ENCODE assay signal across 1 cellular context in the genomic region with DNA sequence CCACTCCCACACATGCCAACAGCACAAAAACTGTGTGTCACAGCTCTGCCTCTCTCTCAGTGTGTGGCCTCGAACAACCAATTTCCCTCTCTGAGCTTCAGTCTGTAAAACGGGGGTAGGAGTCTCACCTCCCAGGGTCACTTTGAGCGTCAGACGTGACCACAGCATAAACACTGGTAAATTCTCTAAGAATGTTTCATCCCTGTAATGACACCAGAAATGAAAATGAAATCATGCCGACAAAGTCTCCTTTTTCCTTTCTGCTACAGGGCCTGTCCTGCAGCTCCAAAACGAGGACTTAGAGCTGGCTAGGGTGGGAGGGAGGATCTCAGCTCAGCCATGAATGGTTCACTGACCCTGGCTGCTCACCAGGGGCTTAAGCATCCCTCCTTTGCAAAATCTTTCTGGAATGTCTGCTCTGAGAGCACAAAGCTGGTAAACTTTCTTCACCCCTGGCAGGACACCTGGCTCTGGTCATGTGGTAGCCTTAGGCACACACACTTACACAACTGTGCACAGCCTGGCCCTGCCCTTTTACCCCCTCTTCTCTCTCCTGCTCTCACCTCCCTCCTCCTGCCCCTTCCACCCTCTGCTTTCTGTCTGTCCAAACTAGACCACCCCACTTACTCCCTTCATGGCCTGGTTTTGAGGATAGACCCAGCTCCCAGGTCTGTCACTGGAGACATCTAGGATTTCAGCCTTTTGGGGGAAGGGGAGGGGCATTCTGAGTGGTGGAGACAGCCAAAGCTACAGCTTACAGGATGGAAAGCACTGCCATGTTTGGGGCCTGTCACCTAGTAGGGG.
TF ChIP-seq lines count a peak whose summit lies in the region.

No MANE protein-coding gene starts in this region.

TF ChIP-seq in HepG2, 621 proteins besides CTCF, POLR2A, EP300 and RAD21 (continued from another document):
- TF ChIP-seq, protein P1, sequence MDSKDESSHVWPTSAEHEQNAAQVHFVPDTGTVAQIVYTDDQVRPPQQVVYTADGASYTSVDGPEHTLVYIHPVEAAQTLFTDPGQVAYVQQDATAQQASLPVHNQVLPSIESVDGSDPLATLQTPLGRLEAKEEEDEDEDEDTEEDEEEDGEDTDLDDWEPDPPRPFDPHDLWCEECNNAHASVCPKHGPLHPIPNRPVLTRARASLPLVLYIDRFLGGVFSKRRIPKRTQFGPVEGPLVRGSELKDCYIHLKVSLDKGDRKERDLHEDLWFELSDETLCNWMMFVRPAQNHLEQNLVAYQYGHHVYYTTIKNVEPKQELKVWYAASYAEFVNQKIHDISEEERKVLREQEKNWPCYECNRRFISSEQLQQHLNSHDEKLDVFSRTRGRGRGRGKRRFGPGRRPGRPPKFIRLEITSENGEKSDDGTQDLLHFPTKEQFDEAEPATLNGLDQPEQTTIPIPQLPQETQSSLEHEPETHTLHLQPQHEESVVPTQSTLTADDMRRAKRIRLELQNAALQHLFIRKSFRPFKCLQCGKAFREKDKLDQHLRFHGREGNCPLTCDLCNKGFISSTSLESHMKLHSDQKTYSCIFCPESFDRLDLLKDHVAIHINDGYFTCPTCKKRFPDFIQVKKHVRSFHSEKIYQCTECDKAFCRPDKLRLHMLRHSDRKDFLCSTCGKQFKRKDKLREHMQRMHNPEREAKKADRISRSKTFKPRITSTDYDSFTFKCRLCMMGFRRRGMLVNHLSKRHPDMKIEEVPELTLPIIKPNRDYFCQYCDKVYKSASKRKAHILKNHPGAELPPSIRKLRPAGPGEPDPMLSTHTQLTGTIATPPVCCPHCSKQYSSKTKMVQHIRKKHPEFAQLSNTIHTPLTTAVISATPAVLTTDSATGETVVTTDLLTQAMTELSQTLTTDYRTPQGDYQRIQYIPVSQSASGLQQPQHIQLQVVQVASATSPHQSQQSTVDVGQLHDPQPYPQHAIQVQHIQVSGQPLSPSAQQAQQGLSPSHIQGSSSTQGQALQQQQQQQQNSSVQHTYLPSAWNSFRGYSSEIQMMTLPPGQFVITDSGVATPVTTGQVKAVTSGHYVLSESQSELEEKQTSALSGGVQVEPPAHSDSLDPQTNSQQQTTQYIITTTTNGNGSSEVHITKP (CRISPR knock-in tag; IDR thresholded peaks at IDR 0.05; ENCODE audit: low read depth), result no peak
- TF ChIP-seq, protein P2, sequence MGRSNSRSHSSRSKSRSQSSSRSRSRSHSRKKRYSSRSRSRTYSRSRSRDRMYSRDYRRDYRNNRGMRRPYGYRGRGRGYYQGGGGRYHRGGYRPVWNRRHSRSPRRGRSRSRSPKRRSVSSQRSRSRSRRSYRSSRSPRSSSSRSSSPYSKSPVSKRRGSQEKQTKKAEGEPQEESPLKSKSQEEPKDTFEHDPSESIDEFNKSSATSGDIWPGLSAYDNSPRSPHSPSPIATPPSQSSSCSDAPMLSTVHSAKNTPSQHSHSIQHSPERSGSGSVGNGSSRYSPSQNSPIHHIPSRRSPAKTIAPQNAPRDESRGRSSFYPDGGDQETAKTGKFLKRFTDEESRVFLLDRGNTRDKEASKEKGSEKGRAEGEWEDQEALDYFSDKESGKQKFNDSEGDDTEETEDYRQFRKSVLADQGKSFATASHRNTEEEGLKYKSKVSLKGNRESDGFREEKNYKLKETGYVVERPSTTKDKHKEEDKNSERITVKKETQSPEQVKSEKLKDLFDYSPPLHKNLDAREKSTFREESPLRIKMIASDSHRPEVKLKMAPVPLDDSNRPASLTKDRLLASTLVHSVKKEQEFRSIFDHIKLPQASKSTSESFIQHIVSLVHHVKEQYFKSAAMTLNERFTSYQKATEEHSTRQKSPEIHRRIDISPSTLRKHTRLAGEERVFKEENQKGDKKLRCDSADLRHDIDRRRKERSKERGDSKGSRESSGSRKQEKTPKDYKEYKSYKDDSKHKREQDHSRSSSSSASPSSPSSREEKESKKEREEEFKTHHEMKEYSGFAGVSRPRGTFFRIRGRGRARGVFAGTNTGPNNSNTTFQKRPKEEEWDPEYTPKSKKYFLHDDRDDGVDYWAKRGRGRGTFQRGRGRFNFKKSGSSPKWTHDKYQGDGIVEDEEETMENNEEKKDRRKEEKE (IDR thresholded peaks at IDR 0.05), result no peak
- TF ChIP-seq, protein P3, sequence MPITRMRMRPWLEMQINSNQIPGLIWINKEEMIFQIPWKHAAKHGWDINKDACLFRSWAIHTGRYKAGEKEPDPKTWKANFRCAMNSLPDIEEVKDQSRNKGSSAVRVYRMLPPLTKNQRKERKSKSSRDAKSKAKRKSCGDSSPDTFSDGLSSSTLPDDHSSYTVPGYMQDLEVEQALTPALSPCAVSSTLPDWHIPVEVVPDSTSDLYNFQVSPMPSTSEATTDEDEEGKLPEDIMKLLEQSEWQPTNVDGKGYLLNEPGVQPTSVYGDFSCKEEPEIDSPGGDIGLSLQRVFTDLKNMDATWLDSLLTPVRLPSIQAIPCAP (CRISPR knock-in tag; IDR thresholded peaks at IDR 0.05; ENCODE audit: low read depth), result no peak
- TF ChIP-seq PAF1 (CRISPR knock-in tag; IDR thresholded peaks at IDR 0.05), result no peak
- TF ChIP-seq TFE3 (CRISPR knock-in tag; IDR thresholded peaks at IDR 0.05), result peak; percentile 68; the same call in 1 of the 2 replicates
- TF ChIP-seq ZEB1 (IDR thresholded peaks at IDR 0.05; ENCODE audit: insufficient replicate concordance, low read depth), result peak; percentile 48
- peak; percentile 64; the same call in 1 of the 2 replicates for TF ChIP-seq ATM (IDR thresholded peaks at IDR 0.05; ENCODE audit: borderline replicate concordance)
- no peak for TF ChIP-seq ZNF616 (CRISPR knock-in tag; IDR thresholded peaks at IDR 0.05; ENCODE audit: low read depth)
- TF ChIP-seq, protein P4, sequence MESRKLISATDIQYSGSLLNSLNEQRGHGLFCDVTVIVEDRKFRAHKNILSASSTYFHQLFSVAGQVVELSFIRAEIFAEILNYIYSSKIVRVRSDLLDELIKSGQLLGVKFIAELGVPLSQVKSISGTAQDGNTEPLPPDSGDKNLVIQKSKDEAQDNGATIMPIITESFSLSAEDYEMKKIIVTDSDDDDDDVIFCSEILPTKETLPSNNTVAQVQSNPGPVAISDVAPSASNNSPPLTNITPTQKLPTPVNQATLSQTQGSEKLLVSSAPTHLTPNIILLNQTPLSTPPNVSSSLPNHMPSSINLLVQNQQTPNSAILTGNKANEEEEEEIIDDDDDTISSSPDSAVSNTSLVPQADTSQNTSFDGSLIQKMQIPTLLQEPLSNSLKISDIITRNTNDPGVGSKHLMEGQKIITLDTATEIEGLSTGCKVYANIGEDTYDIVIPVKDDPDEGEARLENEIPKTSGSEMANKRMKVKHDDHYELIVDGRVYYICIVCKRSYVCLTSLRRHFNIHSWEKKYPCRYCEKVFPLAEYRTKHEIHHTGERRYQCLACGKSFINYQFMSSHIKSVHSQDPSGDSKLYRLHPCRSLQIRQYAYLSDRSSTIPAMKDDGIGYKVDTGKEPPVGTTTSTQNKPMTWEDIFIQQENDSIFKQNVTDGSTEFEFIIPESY (CRISPR knock-in tag; IDR thresholded peaks at IDR 0.05), result no peak
- TF ChIP-seq HOXA9 (CRISPR knock-in tag; IDR thresholded peaks at IDR 0.05; ENCODE audit: borderline replicate concordance), result no peak
- no peak for TF ChIP-seq ZNF20 (CRISPR knock-in tag; IDR thresholded peaks at IDR 0.05)
- TF ChIP-seq ZNF318 (CRISPR knock-in tag; IDR thresholded peaks at IDR 0.05), result no peak
- TF ChIP-seq NFKBIZ (CRISPR knock-in tag; IDR thresholded peaks at IDR 0.05), result no peak
- no peak for TF ChIP-seq ZNF326 (CRISPR knock-in tag; IDR thresholded peaks at IDR 0.05; ENCODE audit: borderline replicate concordance)
- no peak for TF ChIP-seq SCMH1 (CRISPR knock-in tag; IDR thresholded peaks at IDR 0.05; ENCODE audit: borderline replicate concordance)
- TF ChIP-seq SUZ12 (IDR thresholded peaks at IDR 0.05; ENCODE audit: low read depth, low read length), result no peak
- no peak for TF ChIP-seq STAT5B (CRISPR knock-in tag; IDR thresholded peaks at IDR 0.05)
- no peak for TF ChIP-seq SNAPC2 (CRISPR knock-in tag; IDR thresholded peaks at IDR 0.05)
- no peak for TF ChIP-seq ZNF546 (CRISPR knock-in tag; conservative IDR thresholded peaks at IDR 0.05)
- TF ChIP-seq SIN3A (IDR thresholded peaks at IDR 0.05; ENCODE audit: borderline replicate concordance, low read depth, low read length), result no peak
- TF ChIP-seq ZNF563 (CRISPR knock-in tag; IDR thresholded peaks at IDR 0.05), result no peak
- no peak for TF ChIP-seq CHD2 (IDR thresholded peaks at IDR 0.05; ENCODE audit: low read depth, low read length)
- no peak for TF ChIP-seq HOXA5 (CRISPR knock-in tag; IDR thresholded peaks at IDR 0.05)
- no peak for TF ChIP-seq PAWR (CRISPR knock-in tag; IDR thresholded peaks at IDR 0.05; ENCODE audit: borderline replicate concordance)
- no peak for TF ChIP-seq MZF1 (CRISPR knock-in tag; IDR thresholded peaks at IDR 0.05; ENCODE audit: borderline replicate concordance)
- no peak for TF ChIP-seq NR2C2 (CRISPR knock-in tag; IDR thresholded peaks at IDR 0.05; ENCODE audit: borderline replicate concordance)
- no peak for TF ChIP-seq ZNF160 (CRISPR knock-in tag; IDR thresholded peaks at IDR 0.05)
- no peak for TF ChIP-seq ZNF33B (CRISPR knock-in tag; IDR thresholded peaks at IDR 0.05)
- no peak for TF ChIP-seq ZNF720 (CRISPR knock-in tag; IDR thresholded peaks at IDR 0.05)
- TF ChIP-seq GATAD2A (CRISPR knock-in tag; IDR thresholded peaks at IDR 0.05), result peak; percentile 23; the same call in 1 of the 2 replicates
- TF ChIP-seq KMT2A (CRISPR knock-in tag; IDR thresholded peaks at IDR 0.05), result no peak
TF ChIP-seq in HepG2: peak in this region for 52.
